In genomic region chr17:66562119-66562518, GRCh38 we compare ENCODE assay signal across 1 cellular context.
TF ChIP-seq lines count a peak whose summit lies in the region.

No MANE protein-coding gene starts in this region.

TF ChIP-seq in SK-N-SH, 30 proteins besides CTCF, POLR2A, EP300 and RAD21 (continued from another document):
- no peak for TF ChIP-seq REST (IDR thresholded peaks at IDR 0.05; ENCODE audit: low read depth, low read length)
- no peak for TF ChIP-seq GABPA (IDR thresholded peaks at IDR 0.05; ENCODE audit: low read depth)
- no peak for TF ChIP-seq MEF2A (IDR thresholded peaks at IDR 0.05; ENCODE audit: borderline replicate concordance, low read depth)
- no peak for TF ChIP-seq RXRA (IDR thresholded peaks at IDR 0.05; ENCODE audit: borderline replicate concordance, low read depth)
- no peak for TF ChIP-seq IRF3 (IDR thresholded peaks at IDR 0.05; ENCODE audit: low read depth, low read length)
